ENCODE assay signal across 8 cellular contexts in the genomic region with DNA sequence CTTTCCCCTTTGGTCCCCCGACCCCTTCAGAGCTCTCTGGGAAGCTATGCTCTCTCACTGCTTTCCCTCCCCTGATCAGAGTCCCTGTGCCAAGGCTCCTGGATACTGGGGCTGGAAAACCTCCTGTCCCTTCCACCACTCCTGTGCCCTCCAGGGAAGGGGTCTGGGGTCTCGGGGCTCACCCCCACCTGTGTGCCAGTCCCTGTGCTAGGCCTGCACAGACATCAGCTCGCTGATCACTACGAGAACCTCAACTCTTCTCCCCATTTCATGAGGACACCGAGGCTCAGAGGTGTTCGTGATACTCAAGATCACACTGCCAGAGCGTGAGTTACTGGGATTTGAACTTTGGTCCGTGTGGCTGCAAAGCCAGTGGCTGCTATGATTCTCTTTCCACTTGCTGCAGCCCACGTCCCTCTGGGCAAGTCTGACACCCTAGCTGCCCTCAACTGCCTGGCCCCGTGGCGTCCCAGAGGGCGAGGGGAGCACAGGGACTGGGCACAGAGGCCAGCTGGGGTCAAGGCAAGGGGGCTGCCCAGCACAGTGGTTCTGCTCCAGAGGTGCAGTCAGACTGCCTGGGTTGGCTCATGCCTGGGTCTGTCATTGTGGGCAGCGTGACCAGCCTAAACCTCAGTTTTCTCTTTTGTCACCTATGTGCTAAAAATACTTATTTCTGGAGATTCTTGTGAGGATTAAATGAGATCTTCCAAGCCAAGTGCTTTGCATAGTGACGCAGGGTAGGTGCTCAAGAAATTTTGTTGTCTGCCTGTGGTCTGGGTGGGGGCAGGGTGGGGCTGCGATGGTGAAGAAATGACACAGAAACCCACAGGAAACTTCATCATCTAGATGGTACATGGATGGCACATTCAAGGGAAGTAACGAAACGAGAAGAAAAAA. TPM values are rescaled to one million over a fixed set of nuclear protein-coding genes. Genes with fewer than 3 reads are reported as not detected.
DNase-seq lines count a peak whose midpoint lies in the region; ATAC-seq, FAIRE-seq and TF ChIP-seq lines count a peak whose summit lies in the region.

No MANE protein-coding gene starts in this region.

- in situ Hi-C loops in GM12878 (cut with MboI): loop anchor here (5.0 kb wide), 1 partner anchor 48 kb away; no protein-coding TSS in a partner anchor

- H3K4me1 ChIP-seq in BLaER1 treated with 17β-estradiol and CSF1 and Interleukin-3, amounts not matched to agents 10 nM and 100 nM: peaks cover 36 to 85% (median 59%) of the 10 kb centered on the region in 10 experiments
- no peaks in the 10 kb centered on the region for H3K4me1 ChIP-seq in GM12878 (ENCODE audit: control insufficient read depth, insufficient read depth, low read length)

- peak overlapping the region in 1 of 10 experiments; percentile 55; a peak in 2 of 20 replicates for H3K4me3 ChIP-seq in BLaER1 treated with 17β-estradiol and CSF1 and Interleukin-3, amounts not matched to agents 10 nM and 100 nM
- H3K4me3 ChIP-seq in GM12878: no peak overlapping the region

- H3K9me3 Mint-ChIP-seq in WTC11: no peaks in the 10 kb centered on the region

- RAD21 ChIA-PET in GM12878 (lab: Charles Lee; ENCODE audit: unreplicated experiment): no interaction called here

- H3K79me2 ChIP-seq in GM12878 (ENCODE audit: control insufficient read depth, insufficient read depth, low read length): no peaks in the 10 kb centered on the region

- no peak overlapping the region for H2AFZ ChIP-seq in GM12878 (ENCODE audit: control insufficient read depth, low read depth, low read length)

- CTCF ChIA-PET in WTC11 (lab: Charles Lee) (interaction anchor here (0.8 to 1.7 kb wide), 9 partner anchors 10 to 127 kb away, joined by 3 to 6 read pairs (median 4); a partner anchor contains a TSS), GM12878 (lab: Yijun Ruan, JAX) (no interaction called here)

- SMC1A ChIA-PET in GM12878 (lab: Charles Lee; ENCODE audit: uncharacterized antibody, unreplicated experiment): no interaction called here

- DNase-seq in WTC11 (ENCODE audit: low spot score) (no peak), GM12878 (ENCODE audit: low read depth, low spot score) (no peak), sciatic nerve (ENCODE audit: low spot score) (no peak), NCI-H2107 treated with DMSO at 0.1 percent for 48 hours (lab: John Stamatoyannopoulos, UW; ENCODE audit: unreplicated experiment) (no peak)

- no peak for TF ChIP-seq POLR2A in GM12878 (IDR thresholded peaks at IDR 0.05; ENCODE audit: low read depth, low read length)

- WGBS in GM12878 (ENCODE audit: insufficient coverage, insufficient replicate concordance, low lambda C conversion rate, missing lambda C conversion rate): 40% methylated on average over 17 of the region's 17 CpGs

- peak overlapping the region; percentile 5 to 87 (median 70); a peak in 20 of 22 replicates for H3K27ac ChIP-seq in BLaER1 treated with 17β-estradiol and CSF1 and Interleukin-3, amounts not matched to agents 10 nM and 100 nM
- no peak overlapping the region for H3K27ac ChIP-seq in GM12878 (ENCODE audit: control insufficient read depth, insufficient read depth)

- no peaks in the 10 kb centered on the region for H4K20me1 ChIP-seq in BLaER1 treated with 17β-estradiol and CSF1 and Interleukin-3, amounts not matched to agents 10 nM and 100 nM
- H4K20me1 ChIP-seq in GM12878 (ENCODE audit: control insufficient read depth, insufficient read depth): no peaks in the 10 kb centered on the region

- intact Hi-C loops in GM12878 (cut with micrococcal nuclease; ENCODE audit: unreplicated experiment) (no loop called here), sciatic nerve (cut with DNase I) (no loop called here)

- peak overlapping the region in 9 of 11 experiments; percentile 17 to 75 (median 55); a peak in 15 of 22 replicates for H3K9ac ChIP-seq in BLaER1 treated with 17β-estradiol and CSF1 and Interleukin-3, amounts not matched to agents 10 nM and 100 nM
- H3K9ac ChIP-seq in GM12878 (ENCODE audit: control insufficient read depth, insufficient read depth, low read length): no peak overlapping the region

- no TSS peak for BruUV-seq in GM12878 (replicated peaks; lab: Mats Ljungman, UMichigan)

- peak overlapping the region; percentile 92 for H3K27ac Mint-ChIP-seq in WTC11

- TF ChIP-seq RAD21 in GM12878 (IDR thresholded peaks at IDR 0.05; ENCODE audit: insufficient read depth, low read depth, low read length): no peak

- TF ChIP-seq CTCF in WTC11 (IDR thresholded peaks at IDR 0.05) (no peak), GM12878 (IDR thresholded peaks at IDR 0.05 in 2 of 3, conservative IDR thresholded peaks at IDR 0.05 in 1 of 3; ENCODE audit: control insufficient read depth in 2 of 3, extremely low read depth in 1 of 3, insufficient read depth in 1 of 3, low read depth in 3 of 3, low read length in 3 of 3) (no peak)

- H3K27me3 ChIP-seq in BLaER1 treated with 17β-estradiol and CSF1 and Interleukin-3, amounts not matched to agents 10 nM and 100 nM: no peaks in the 10 kb centered on the region
- H3K27me3 ChIP-seq in GM12878 (replicated peaks in 1 of 2; ENCODE audit: control insufficient read depth in 2 of 2, insufficient read depth in 2 of 2, low read length in 1 of 2): no peaks in the 10 kb centered on the region; a peak in 1 of 4 replicates

- no peaks in the 10 kb centered on the region for H3K36me3 ChIP-seq in BLaER1 treated with 17β-estradiol and CSF1 and Interleukin-3, amounts not matched to agents 10 nM and 100 nM
- no peaks in the 10 kb centered on the region for H3K36me3 ChIP-seq in GM12878 (ENCODE audit: control insufficient read depth in 2 of 2, insufficient read depth in 2 of 2, low read length in 1 of 2)

- ATAC-seq in WTC11: no peak; the same call in 1 of the 2 replicates
- ATAC-seq in GM12878: peak; percentile 29; the same call in 2 of the 3 replicates
- peak; percentile 58 for ATAC-seq in sciatic nerve
- ATAC-seq in HG03108 (IDR thresholded peaks at IDR 0.05; ENCODE audit: unreplicated experiment): no peak
- ATAC-seq in HG02840 (IDR thresholded peaks at IDR 0.05; ENCODE audit: low FRiP score, unreplicated experiment): no peak
- no peak for ATAC-seq in HG03378 (IDR thresholded peaks at IDR 0.05; ENCODE audit: unreplicated experiment)

- POLR2A ChIA-PET in WTC11 (lab: Charles Lee) (interaction anchor here (0.5 to 6.7 kb wide), 2 partner anchors 43 to 200 kb away, joined by 3 to 47 read pairs; a partner anchor contains a TSS), GM12878 (lab: Charles Lee) (no interaction called here)

- no peak for FAIRE-seq in GM12878 (lab: Jason Lieb, UNC)

- H3K27me3 Mint-ChIP-seq in WTC11 (ENCODE audit: low read depth): no peaks in the 10 kb centered on the region

- H3K4me2 ChIP-seq in BLaER1 treated with 17β-estradiol and CSF1 and Interleukin-3, amounts not matched to agents 10 nM and 100 nM: peak overlapping the region; percentile 60 to 97 (median 82)
- no peak overlapping the region for H3K4me2 ChIP-seq in GM12878 (ENCODE audit: control insufficient read depth, insufficient read depth)

- peaks cover 51% of the 10 kb centered on the region for H3K4me1 Mint-ChIP-seq in WTC11

- H3K9me3 ChIP-seq in BLaER1 treated with 17β-estradiol and CSF1 and Interleukin-3, amounts not matched to agents 10 nM and 100 nM (replicated peaks in 1 of 11): no peaks in the 10 kb centered on the region
- H3K9me3 ChIP-seq in GM12878 (replicated peaks; ENCODE audit: control insufficient read depth, insufficient read depth, low read length): no peaks in the 10 kb centered on the region

- H3K36me3 Mint-ChIP-seq in WTC11: no peaks in the 10 kb centered on the region

- H3K4me3 Mint-ChIP-seq in WTC11: no peak overlapping the region

- no peak for TF ChIP-seq EP300 in GM12878 (IDR thresholded peaks at IDR 0.05; ENCODE audit: borderline replicate concordance in 1 of 2, control insufficient read depth in 1 of 2, low read depth in 2 of 2, low read length in 2 of 2)

TF ChIP-seq in WTC11, 78 proteins besides CTCF, POLR2A, EP300 and RAD21:
- TF ChIP-seq TEAD1 (CRISPR knock-in tag; IDR thresholded peaks at IDR 0.05) (no peak), GABPB1 (CRISPR knock-in tag; IDR thresholded peaks at IDR 0.05) (peak; percentile 70)

TF ChIP-seq in GM12878, 131 proteins besides CTCF, POLR2A, EP300 and RAD21:
- TF ChIP-seq EED (IDR thresholded peaks at IDR 0.05; ENCODE audit: low read depth) (no peak), STAT3 (IDR thresholded peaks at IDR 0.05; ENCODE audit: low read depth, low read length) (no peak), DPF2 (IDR thresholded peaks at IDR 0.05) (no peak), MEF2B (IDR thresholded peaks at IDR 0.05; ENCODE audit: partially characterized antibody, poor library complexity, severe bottlenecking) (no peak), NFXL1 (IDR thresholded peaks at IDR 0.05; ENCODE audit: borderline replicate concordance) (no peak), YY1 (IDR thresholded peaks at IDR 0.05; ENCODE audit: low read depth, low read length) (no peak), MXI1 (IDR thresholded peaks at IDR 0.05; ENCODE audit: low read depth, low read length) (no peak)

RNA-seq across cellular contexts. Expression of a gene that starts 43.9 kb away (rescaled TPM):
- total RNA-seq in WTC11 (2021): 33.5 to 37.9 TPM (median 36.0 TPM) in 3 replicates
- 6.5 and 6.7 TPM in 2 replicates for total RNA-seq in GM12878 (2013; cell fraction: nucleolus; rRNA removed)
- total RNA-seq in GM12878 (2014; rRNA removed): 4.4 and 5.0 TPM in 2 replicates
- total RNA-seq in GM12878 (2014; rRNA removed; fragmentation: Illumina TruSeq; extraction: Trizol): 7.7 and 8.2 TPM in 2 replicates
- total RNA-seq in GM12878 (2021): 16.9 and 19.6 TPM in 2 replicates
- polyA plus RNA-seq in GM12878 (2011; ENCODE audit: low read depth): 6.9 TPM
- 9.4 and 10.7 TPM in 2 replicates for polyA plus RNA-seq in GM12878 (2011; rRNA removed)
- 7.4 and 7.6 TPM in 2 replicates for polyA plus RNA-seq in GM12878 (2011; cell fraction: cytosol; rRNA removed)
- 9.3 and 10.2 TPM in 2 replicates for polyA plus RNA-seq in GM12878 (2011; cell fraction: nucleus; rRNA removed)
- 10.3 and 11.4 TPM in 2 replicates for polyA plus RNA-seq in GM12878 (2012)
- 9.6 TPM in 2 replicates for polyA plus RNA-seq in GM12878 (2014; fragmentation: Illumina TruSeq; extraction: Trizol)
- polyA plus RNA-seq in GM12878 (2014; fragmentation: Nextera tagmentation; extraction: Ambion mirVana): 10 to 100 TPM; 19.5 to 28.3 TPM
- 8.9 and 10.4 TPM in 2 replicates for polyA plus RNA-seq in GM12878 (2014; rRNA removed)
- polyA plus RNA-seq in GM12878 (2016; fragmentation: Nextera tagmentation; extraction: Ambion mirVana): 10 to 100 TPM; 30.6 to 32.4 TPM
- 11.0 and 13.5 TPM in 2 replicates for polyA minus RNA-seq in GM12878 (2011; rRNA and poly(A)+ RNA removed)
- polyA minus RNA-seq in GM12878 (2011; cell fraction: cytosol; rRNA and poly(A)+ RNA removed): 8.3 and 9.1 TPM in 2 replicates
- polyA minus RNA-seq in GM12878 (2011; cell fraction: nucleus; rRNA and poly(A)+ RNA removed): 16.7 and 31.4 TPM in 2 replicates
- 114 TPM for total RNA-seq in sciatic nerve

Comparison
In these comparisons a context has a peak if more than half of its experiments do, and no peak if none do; other contexts are left out.
1. ATAC-seq: peak in GM12878 (single experiment) and sciatic nerve (single experiment); none in WTC11 (single experiment), HG03108 (single experiment), HG02840 (single experiment) and HG03378 (single experiment).